In the genomic region with DNA sequence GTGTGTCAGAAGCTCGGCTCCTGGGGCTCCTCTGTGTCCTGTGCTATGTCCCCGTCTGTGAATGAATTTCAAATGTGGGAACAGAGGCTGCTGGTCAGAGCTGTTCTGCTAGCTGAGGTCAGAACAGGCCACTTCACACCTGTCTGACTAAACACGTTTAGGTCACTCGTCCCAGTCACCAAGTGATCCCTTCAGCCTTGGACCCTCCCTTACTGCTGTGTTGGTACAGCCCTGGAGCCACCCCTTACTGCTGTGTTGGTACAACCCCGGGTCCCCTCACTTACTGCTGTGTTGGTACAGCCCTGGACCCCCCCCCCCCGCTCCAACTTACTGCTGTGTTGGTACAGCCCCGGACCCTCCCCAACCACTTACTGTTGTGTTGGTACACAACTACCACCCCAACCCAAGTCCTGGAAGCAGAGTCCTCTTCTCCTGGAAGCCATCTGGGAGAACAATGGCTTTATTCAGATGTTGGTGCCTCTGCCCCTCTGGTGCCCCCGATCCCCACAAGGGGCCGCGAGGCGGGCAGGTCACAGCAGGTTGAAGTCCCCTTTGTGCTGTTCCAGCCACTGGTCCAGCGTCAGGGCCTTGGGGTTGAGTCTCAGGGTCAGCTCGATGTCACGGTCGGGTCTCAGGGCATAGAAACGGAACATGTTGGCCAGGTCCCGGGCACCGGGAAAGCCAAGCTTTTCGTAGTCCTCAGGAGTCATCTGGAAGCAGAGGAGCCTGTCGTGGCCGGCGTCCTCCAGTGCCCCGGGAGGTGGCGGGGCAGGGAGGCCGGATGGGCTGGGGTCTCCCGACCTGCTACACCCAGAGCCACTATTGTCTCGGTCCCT, we compare ENCODE assay signal across 10 cellular contexts. TPM values are rescaled to one million over a fixed set of nuclear protein-coding genes. Genes with fewer than 3 reads are reported as not detected.
DNase-seq lines count a peak whose midpoint lies in the region; ATAC-seq, FAIRE-seq and TF ChIP-seq lines count a peak whose summit lies in the region.
"Had no signal": no experiment of that assay in that cellular context is flagged by ENCODE, and none has a peak within 500 bp of the region (broad histone marks: within the 10 kb centered on the region; RNA-seq: fewer than 3 reads in every experiment).

No MANE protein-coding gene starts in this region.

- H4K5ac ChIP-seq in mesendoderm (ENCODE audit: low read length), result no peak overlapping the region

- H3K4me1 Mint-ChIP-seq in CD4-positive, alpha-beta T cell (ENCODE audit: low read depth), result peaks cover 20% of the 10 kb centered on the region

- no peak for FAIRE-seq in frontal cortex (lab: Jason Lieb, UNC)

- H3K4me1 ChIP-seq in HEK293 (ENCODE audit: control insufficient read depth, insufficient read depth, low read length) (no peaks in the 10 kb centered on the region), mesendoderm (ENCODE audit: control insufficient read depth, low read depth, low read length) (no peaks in the 10 kb centered on the region)

- no peak overlapping the region for H3K9ac ChIP-seq in mesendoderm (ENCODE audit: low read length)

- H3K36me3 ChIP-seq in HEK293 (ENCODE audit: control insufficient read depth in 2 of 2, insufficient read depth in 1 of 2, low read length in 2 of 2), result peaks cover 3 to 58% of the 10 kb centered on the region in 2 experiments; a peak in 2 of 3 replicates
- peaks cover 5% of the 10 kb centered on the region for H3K36me3 ChIP-seq in mesendoderm (ENCODE audit: control insufficient read depth, insufficient read depth, low read length)

- intact Hi-C loops in CD4-positive, alpha-beta T cell (cut with DNase I, micrococcal nuclease), result loop anchor here in 1 of 2 experiments (1.0 kb wide), 1 partner anchor 102 kb away; no protein-coding TSS in a partner anchor

- no peaks in the 10 kb centered on the region for H3K79me1 ChIP-seq in mesendoderm (ENCODE audit: low read length)

- no peak overlapping the region for H4K8ac ChIP-seq in mesendoderm (ENCODE audit: low read depth, low read length)

- no peaks in the 10 kb centered on the region for H3K9me3 ChIP-seq in CD4-positive, alpha-beta T cell (ENCODE audit: control insufficient read depth, low read length)
- H3K9me3 ChIP-seq in HEK293 (ENCODE audit: control insufficient read depth, insufficient read depth, low read depth, low read length), result no peaks in the 10 kb centered on the region

- H3K79me2 ChIP-seq in mesendoderm (ENCODE audit: control insufficient read depth, insufficient read depth, low read length), result no peaks in the 10 kb centered on the region

- no CpG with 5 or more reads among the region's 27 CpGs for WGBS in mesendoderm (ENCODE audit: extremely low coverage, insufficient coverage, low lambda C conversion rate)

- no peak overlapping the region for H2AK5ac ChIP-seq in mesendoderm (ENCODE audit: low read length)

- H3K9me3 Mint-ChIP-seq in CD4-positive, alpha-beta T cell, result no peaks in the 10 kb centered on the region

- H3K36me3 Mint-ChIP-seq in CD4-positive, alpha-beta T cell (ENCODE audit: low read depth), result peaks cover 61% of the 10 kb centered on the region

- H3K4me2 ChIP-seq in mesendoderm (ENCODE audit: low read length), result no peak overlapping the region

- peak overlapping the region; percentile 51 for H3K27ac Mint-ChIP-seq in CD4-positive, alpha-beta T cell

- H3K4me3 ChIP-seq in HEK293 (ENCODE audit: low read depth, low read length), result no peak overlapping the region
- no peak overlapping the region for H3K4me3 ChIP-seq in mesendoderm (ENCODE audit: low read length)

- H3K4ac ChIP-seq in mesendoderm (ENCODE audit: low read depth, low read length), result no peak overlapping the region

- H3K56ac ChIP-seq in mesendoderm (ENCODE audit: low read length), result no peak overlapping the region

- CTCF ChIA-PET in CD4-positive, alpha-beta T cell (lab: Charles Lee), result interaction anchor here (1.4 kb wide), 1 partner anchor 46 kb away, joined by 3 read pairs; no protein-coding TSS in a partner anchor
- CTCF ChIA-PET in HEK293 (lab: Yijun Ruan, JAX), result interaction anchor here (0.8 kb wide), 1 partner anchor 58 kb away, joined by 4 read pairs; no protein-coding TSS in a partner anchor

- H3K18ac ChIP-seq in mesendoderm (ENCODE audit: low read length), result no peak overlapping the region

- no peak for TF ChIP-seq CTCF in CD4-positive, alpha-beta T cell (IDR thresholded peaks at IDR 0.05)
- TF ChIP-seq CTCF in HEK293 (tag by site-specific recombination; IDR thresholded peaks at IDR 0.05), result no peak

- no peak for DNase-seq in CD4-positive, alpha-beta T cell
- peak; percentile 61 for DNase-seq in mesendoderm
- no peak for DNase-seq in stimulated activated CD4-positive, alpha-beta T cell treated with anti-CD3 and anti-CD28 coated beads, Interleukin-4, amount 100 ng/mL, for 24 hours
- DNase-seq in frontal cortex (ENCODE audit: low spot score in 2 of 2), result no peak
- DNase-seq: activated effector memory CD4-positive, alpha-beta T cell treated with Interleukin-2 at 50 U/mL for 16 hours; stimulated activated naive CD4-positive, alpha-beta T cell had no signal

- no peaks in the 10 kb centered on the region for H3K27me3 Mint-ChIP-seq in CD4-positive, alpha-beta T cell

- H2BK15ac ChIP-seq in mesendoderm (replicated peaks; ENCODE audit: low read depth), result no peak overlapping the region

- POLR2A ChIA-PET in CD4-positive, alpha-beta T cell (lab: Charles Lee), result interaction anchor here (2.5 kb wide), 1 partner anchor 15 kb away, joined by 13 read pairs; the partner anchor contains the start of gene HMOX2
- POLR2A ChIA-PET in HEK293 (lab: Yijun Ruan, JAX), result no interaction called here

- H2BK5ac ChIP-seq in mesendoderm (ENCODE audit: low read length), result no peak overlapping the region

- H3K27ac ChIP-seq in CD4-positive, alpha-beta T cell (ENCODE audit: low read depth, low read length), result no peak overlapping the region
- no peak overlapping the region for H3K27ac ChIP-seq in HEK293 (ENCODE audit: extremely low read depth, low read depth, low read length)
- H3K27ac ChIP-seq in angular gyrus (ENCODE audit: low read depth, low read length), result peak overlapping the region; percentile 84
- H3K27ac ChIP-seq in mesendoderm (ENCODE audit: low read depth, low read length), result no peak overlapping the region

- H2BK120ac ChIP-seq in mesendoderm (ENCODE audit: low read depth, low read length), result no peak overlapping the region

- no peak for ATAC-seq in CD4-positive, alpha-beta T cell (ENCODE audit: poor library complexity)
- ATAC-seq in GM21529 (IDR thresholded peaks at IDR 0.05; ENCODE audit: unreplicated experiment), result no peak
- ATAC-seq in GM21576 (IDR thresholded peaks at IDR 0.05; ENCODE audit: unreplicated experiment), result no peak

- no peak overlapping the region for H3K4me3 Mint-ChIP-seq in CD4-positive, alpha-beta T cell

- no peak overlapping the region for H3K23ac ChIP-seq in mesendoderm (ENCODE audit: low read length)

- no peaks in the 10 kb centered on the region for H3K27me3 ChIP-seq in CD4-positive, alpha-beta T cell (ENCODE audit: control insufficient read depth, insufficient read depth, low read length)
- no peaks in the 10 kb centered on the region for H3K27me3 ChIP-seq in mesendoderm (ENCODE audit: insufficient read depth, low read length, poor library complexity)

TF ChIP-seq in HEK293, 187 proteins besides CTCF, POLR2A, EP300 and RAD21 (continues in another document):
- TF ChIP-seq ZFP37 (tag by site-specific recombination; IDR thresholded peaks at IDR 0.05), result no peak
- TF ChIP-seq, protein P1, sequence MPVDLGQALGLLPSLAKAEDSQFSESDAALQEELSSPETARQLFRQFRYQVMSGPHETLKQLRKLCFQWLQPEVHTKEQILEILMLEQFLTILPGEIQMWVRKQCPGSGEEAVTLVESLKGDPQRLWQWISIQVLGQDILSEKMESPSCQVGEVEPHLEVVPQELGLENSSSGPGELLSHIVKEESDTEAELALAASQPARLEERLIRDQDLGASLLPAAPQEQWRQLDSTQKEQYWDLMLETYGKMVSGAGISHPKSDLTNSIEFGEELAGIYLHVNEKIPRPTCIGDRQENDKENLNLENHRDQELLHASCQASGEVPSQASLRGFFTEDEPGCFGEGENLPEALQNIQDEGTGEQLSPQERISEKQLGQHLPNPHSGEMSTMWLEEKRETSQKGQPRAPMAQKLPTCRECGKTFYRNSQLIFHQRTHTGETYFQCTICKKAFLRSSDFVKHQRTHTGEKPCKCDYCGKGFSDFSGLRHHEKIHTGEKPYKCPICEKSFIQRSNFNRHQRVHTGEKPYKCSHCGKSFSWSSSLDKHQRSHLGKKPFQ (tag by site-specific recombination; IDR thresholded peaks at IDR 0.05), result peak; percentile 26; the same call in 1 of the 2 replicates

RNA-seq across cellular contexts. Expression of gene NMRAL1, which starts 13.0 kb away (rescaled TPM):
- 10 to 100 TPM; 28.6 to 29.5 TPM for total RNA-seq in CD4-positive, alpha-beta T cell
- polyA plus RNA-seq in mesendoderm (2013, experiment 1 of 2), result 67.1 TPM
- 67.6 TPM for polyA plus RNA-seq in mesendoderm (2013, experiment 2 of 2)
- total RNA-seq in frontal cortex, result 62.0 TPM

RNA-seq across cellular contexts. Expression of gene HMOX2, which starts 14.7 kb away (rescaled TPM):
- 10 to 100 TPM; 63.4 to 66.4 TPM for total RNA-seq in CD4-positive, alpha-beta T cell
- 37.2 TPM for polyA plus RNA-seq in mesendoderm (2013, experiment 1 of 2)
- 36.2 TPM for polyA plus RNA-seq in mesendoderm (2013, experiment 2 of 2)
- 39.5 TPM for total RNA-seq in frontal cortex

RNA-seq across cellular contexts. Expression of gene DNAJA3, which starts 35.8 kb away (rescaled TPM):
- 10 to 100 TPM; 17.2 to 18.8 TPM for total RNA-seq in CD4-positive, alpha-beta T cell
- 53.2 TPM for polyA plus RNA-seq in mesendoderm (2013, experiment 1 of 2)
- polyA plus RNA-seq in mesendoderm (2013, experiment 2 of 2), result 52.7 TPM
- total RNA-seq in frontal cortex, result 42.8 TPM

RNA-seq across cellular contexts. Expression of gene CORO7, which starts 45.1 kb away (rescaled TPM):
- 100 to 1,000 TPM; 801 to 805 TPM for total RNA-seq in CD4-positive, alpha-beta T cell
- polyA plus RNA-seq in mesendoderm (2013, experiment 1 of 2), result 8.8 TPM
- polyA plus RNA-seq in mesendoderm (2013, experiment 2 of 2), result 9.0 TPM
- 39.1 TPM for total RNA-seq in frontal cortex
